In the genomic region with DNA sequence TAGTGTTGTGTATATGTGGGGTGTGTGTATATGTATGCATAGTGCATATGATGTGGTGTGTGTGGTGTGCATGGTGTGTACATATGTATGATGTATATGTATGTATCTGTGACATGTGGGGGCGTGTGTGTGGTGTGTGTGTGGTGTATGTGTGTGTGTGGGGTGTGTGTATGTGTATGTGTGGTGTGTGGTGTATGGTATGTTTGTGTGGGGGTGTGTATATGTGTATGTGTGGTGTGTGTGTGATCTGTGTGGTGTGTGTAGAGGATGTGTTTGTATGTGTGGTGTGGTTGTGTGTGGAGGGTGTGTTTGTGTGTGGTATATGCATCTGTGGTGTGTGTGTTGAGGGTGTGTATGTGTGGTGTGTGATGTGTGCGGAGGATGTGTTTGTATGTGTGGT, we compare ENCODE assay signal across 1 cellular context.
TF ChIP-seq lines count a peak whose summit lies in the region.

No MANE protein-coding gene starts in this region.

TF ChIP-seq in IMR-90, 13 proteins besides CTCF, POLR2A, EP300 and RAD21 (continued from another document):
- TF ChIP-seq CEBPB (IDR thresholded peaks at IDR 0.05; ENCODE audit: low read depth, low read length) (no peak), MXI1 (IDR thresholded peaks at IDR 0.05; ENCODE audit: borderline replicate concordance, low read depth, low read length) (no peak), BHLHE40 (IDR thresholded peaks at IDR 0.05; ENCODE audit: low read depth, low read length) (no peak), MAZ (IDR thresholded peaks at IDR 0.05; ENCODE audit: borderline replicate concordance, low read depth, low read length) (no peak), FOS (IDR thresholded peaks at IDR 0.05; ENCODE audit: low read depth, low read length) (no peak), SMC3 (IDR thresholded peaks at IDR 0.05; ENCODE audit: low read depth, low read length) (no peak), RCOR1 (IDR thresholded peaks at IDR 0.05; ENCODE audit: insufficient replicate concordance, low read length) (no peak), RFX5 (IDR thresholded peaks at IDR 0.05; ENCODE audit: low read depth, low read length) (no peak), CHD1 (IDR thresholded peaks at IDR 0.05; ENCODE audit: low read depth, low read length) (no peak)
- TF ChIP-seq, protein P1, sequence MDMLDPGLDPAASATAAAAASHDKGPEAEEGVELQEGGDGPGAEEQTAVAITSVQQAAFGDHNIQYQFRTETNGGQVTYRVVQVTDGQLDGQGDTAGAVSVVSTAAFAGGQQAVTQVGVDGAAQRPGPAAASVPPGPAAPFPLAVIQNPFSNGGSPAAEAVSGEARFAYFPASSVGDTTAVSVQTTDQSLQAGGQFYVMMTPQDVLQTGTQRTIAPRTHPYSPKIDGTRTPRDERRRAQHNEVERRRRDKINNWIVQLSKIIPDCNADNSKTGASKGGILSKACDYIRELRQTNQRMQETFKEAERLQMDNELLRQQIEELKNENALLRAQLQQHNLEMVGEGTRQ (IDR thresholded peaks at IDR 0.05; ENCODE audit: low read depth, low read length): no peak
